10 cellular contexts compared by ENCODE assay signal in the genomic region with DNA sequence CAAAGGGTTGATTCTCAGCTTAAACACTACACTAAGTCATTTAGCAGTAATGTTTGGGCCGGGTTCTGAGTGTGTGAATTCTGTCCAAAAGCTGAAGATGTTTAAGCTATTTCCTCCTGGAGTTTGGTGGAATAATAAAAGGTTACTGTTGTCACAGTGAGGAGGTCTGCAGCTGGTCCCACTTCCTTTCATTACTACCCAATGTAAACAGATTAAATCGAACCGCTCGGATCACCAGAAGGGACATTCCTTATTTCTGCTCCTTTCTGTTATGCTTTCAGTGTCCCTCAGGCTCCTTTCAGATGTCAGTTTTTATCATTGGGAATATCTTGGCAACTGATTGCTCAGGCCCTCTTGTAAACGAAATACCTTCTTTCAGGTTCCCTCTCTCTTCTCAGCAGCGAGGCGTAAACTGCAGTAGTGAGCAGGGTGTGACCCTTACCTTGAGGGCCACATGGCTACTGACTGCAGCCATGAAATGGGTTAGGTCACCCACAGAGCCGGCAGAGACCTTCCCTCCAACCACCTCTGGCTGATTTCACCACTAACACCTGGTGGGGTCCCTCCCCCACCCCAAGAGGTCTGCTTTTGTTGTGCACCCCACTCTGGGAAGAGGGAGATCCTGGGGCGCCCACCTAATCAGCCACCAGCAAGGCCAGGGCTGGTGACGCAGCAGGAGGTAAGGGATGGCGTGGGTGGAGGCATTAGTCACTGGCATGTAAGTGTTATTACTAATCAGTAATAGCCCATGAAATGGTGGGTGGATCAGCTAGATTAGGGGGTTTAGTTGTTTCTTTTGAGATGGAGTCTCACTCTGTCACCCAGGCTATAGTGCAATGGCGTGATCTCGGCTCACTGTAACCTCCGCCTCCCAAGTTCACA.
DNase-seq lines count a peak whose midpoint lies in the region; ATAC-seq and TF ChIP-seq lines count a peak whose summit lies in the region.
"Had no signal": no experiment of that assay in that cellular context is flagged by ENCODE, and none has a peak within 500 bp of the region (broad histone marks: within the 10 kb centered on the region; RNA-seq: fewer than 3 reads in every experiment).

No MANE protein-coding gene starts in this region.

- TF ChIP-seq EP300 in ovary (IDR thresholded peaks at IDR 0.05) = no peak

- H3K4me3 ChIP-seq in ovary = no peak overlapping the region
- H3K4me3 ChIP-seq: Peyer's patch had no signal

- POLR2A ChIA-PET in activated CD4-positive, alpha-beta T cell treated with anti-CD3 and anti-CD28 coated beads, Interleukin-2, amount 10 ng/mL, durations not matched to agents 7 days and 5 days (lab: Charles Lee) = interaction anchor here (0.6 kb wide), 1 partner anchor 355 kb away, joined by 5 read pairs; no protein-coding TSS in a partner anchor

- no peak for TF ChIP-seq CTCF in ovary (IDR thresholded peaks at IDR 0.05)

- H3K36me3 Mint-ChIP-seq in activated CD4-positive, alpha-beta T cell treated with anti-CD3 and anti-CD28 coated beads, Interleukin-2, amount 10 ng/mL, durations not matched to agents 7 days and 5 days (ENCODE audit: low read depth) = peaks cover 18% of the 10 kb centered on the region

- TF ChIP-seq POLR2A in ovary (IDR thresholded peaks at IDR 0.05) = no peak

- DNase-seq in activated CD4-positive, alpha-beta T cell treated with anti-CD3 and anti-CD28 coated beads for 48 hours = peak; percentile 46
- no peak for DNase-seq in activated CD4-positive, alpha-beta T cell treated with anti-CD3 and anti-CD28 coated beads, Interleukin-2, amount 10 ng/mL, durations not matched to agents 7 days and 5 days
- DNase-seq in activated T-cell treated with anti-CD3 and anti-CD28 coated beads for 48 hours (ENCODE audit: low read depth) (peak; percentile 26), hepatic stellate cell (ENCODE audit: low spot score) (peak; percentile 69), GM19240 (ENCODE audit: insufficient read length, low spot score) (no peak), ovary (no peak)
- DNase-seq in stimulated activated CD8-positive, alpha-beta memory T cell treated with anti-CD3 and anti-CD28 coated beads, Interleukin-7, amount 100 ng/mL, for 24 hours (ENCODE audit: low read depth) = peak; percentile 11

- ATAC-seq in HG02571 (IDR thresholded peaks at IDR 0.05; ENCODE audit: unreplicated experiment) = no peak

- CTCF ChIA-PET in activated CD4-positive, alpha-beta T cell treated with anti-CD3 and anti-CD28 coated beads, Interleukin-2, amount 10 ng/mL, durations not matched to agents 7 days and 5 days (lab: Charles Lee) = no interaction called here

- no peak overlapping the region for H3K4me3 Mint-ChIP-seq in activated CD4-positive, alpha-beta T cell treated with anti-CD3 and anti-CD28 coated beads, Interleukin-2, amount 10 ng/mL, durations not matched to agents 7 days and 5 days
- H3K4me3 Mint-ChIP-seq: B cell had no signal

- H3K27me3 ChIP-seq in ovary = no peaks in the 10 kb centered on the region
- H3K27me3 ChIP-seq: Peyer's patch had no signal

- no peaks in the 10 kb centered on the region for H3K9me3 Mint-ChIP-seq in activated CD4-positive, alpha-beta T cell treated with anti-CD3 and anti-CD28 coated beads, Interleukin-2, amount 10 ng/mL, durations not matched to agents 7 days and 5 days

- H3K9me3 ChIP-seq in ovary = no peaks in the 10 kb centered on the region
- H3K9me3 ChIP-seq: Peyer's patch had no signal

- H3K27ac Mint-ChIP-seq in activated CD4-positive, alpha-beta T cell treated with anti-CD3 and anti-CD28 coated beads, Interleukin-2, amount 10 ng/mL, durations not matched to agents 7 days and 5 days = no peak overlapping the region
- H3K27ac Mint-ChIP-seq: B cell had no signal

- 82% methylated on average over 14 of the region's 14 CpGs for WGBS in ovary, 3 donors

- no peak overlapping the region for H3K27ac ChIP-seq in ovary

- intact Hi-C loops in ovary (cut with DNase I) = no loop called here

- no peaks in the 10 kb centered on the region for H3K27me3 Mint-ChIP-seq in activated CD4-positive, alpha-beta T cell treated with anti-CD3 and anti-CD28 coated beads, Interleukin-2, amount 10 ng/mL, durations not matched to agents 7 days and 5 days
- H3K27me3 Mint-ChIP-seq: B cell had no signal

- no peaks in the 10 kb centered on the region for H3K4me1 Mint-ChIP-seq in activated CD4-positive, alpha-beta T cell treated with anti-CD3 and anti-CD28 coated beads, Interleukin-2, amount 10 ng/mL, durations not matched to agents 7 days and 5 days
- H3K4me1 Mint-ChIP-seq: B cell had no signal

- no peaks in the 10 kb centered on the region for H3K36me3 ChIP-seq in ovary

- no peaks in the 10 kb centered on the region for H3K4me1 ChIP-seq in ovary (ENCODE audit: insufficient read depth)

Comparison
In these comparisons a context has a peak if more than half of its experiments do, and no peak if none do; other contexts are left out.
1. DNase-seq: peak in activated CD4-positive, alpha-beta T cell treated with anti-CD3 and anti-CD28 coated beads for 48 hours (single experiment), activated T-cell treated with anti-CD3 and anti-CD28 coated beads for 48 hours (single experiment), hepatic stellate cell (single experiment) and stimulated activated CD8-positive, alpha-beta memory T cell treated with anti-CD3 and anti-CD28 coated beads, Interleukin-7, amount 100 ng/mL, for 24 hours (single experiment); none in activated CD4-positive, alpha-beta T cell treated with anti-CD3 and anti-CD28 coated beads, Interleukin-2, amount 10 ng/mL, durations not matched to agents 7 days and 5 days (single experiment), GM19240 (single experiment) and ovary (0 of 5).